In the genomic region with DNA sequence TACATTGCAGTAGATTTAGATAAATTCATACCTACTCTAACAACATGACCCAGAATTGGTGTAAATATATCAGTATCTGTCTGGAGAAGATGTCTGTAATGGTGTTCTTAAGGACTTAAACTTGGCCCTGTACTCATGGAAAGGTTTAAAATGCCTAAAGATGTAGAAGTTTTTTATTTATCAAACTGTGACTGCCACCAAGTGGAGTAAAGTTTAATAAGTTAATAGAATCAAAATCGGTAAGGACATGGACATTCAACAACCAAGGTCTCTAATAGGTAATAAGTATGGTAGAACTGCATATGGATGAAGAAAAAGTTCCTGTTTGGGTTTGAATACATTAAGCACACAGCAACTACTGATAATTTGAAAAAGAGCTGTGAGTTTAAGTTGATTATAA, we compare ENCODE assay signal across 12 cellular contexts.
DNase-seq lines count a peak whose midpoint lies in the region; ATAC-seq, FAIRE-seq and TF ChIP-seq lines count a peak whose summit lies in the region.
"Had no signal": no experiment of that assay in that cellular context is flagged by ENCODE, and none has a peak within 500 bp of the region (broad histone marks: within the 10 kb centered on the region; RNA-seq: fewer than 3 reads in every experiment).

No MANE protein-coding gene starts in this region.

- no peak overlapping the region for H4K8ac ChIP-seq in mesenchymal stem cell (ENCODE audit: low read length)

- no peak overlapping the region for H2BK5ac ChIP-seq in mesenchymal stem cell (ENCODE audit: low read depth, low read length, poor library complexity, severe bottlenecking)

- no CpG with 5 or more reads among the region's 1 CpG for WGBS in mesenchymal stem cell
- 24 to 40% methylated on average over 1 of the region's 1 CpG for WGBS in body of pancreas, 2 donors

- H3K79me1 ChIP-seq in mesenchymal stem cell (replicated peaks; ENCODE audit: low read length, poor library complexity, severe bottlenecking), result no peaks in the 10 kb centered on the region

- no peak overlapping the region for H2BK120ac ChIP-seq in mesenchymal stem cell (ENCODE audit: low read depth, low read length)

- H4K91ac ChIP-seq in mesenchymal stem cell (ENCODE audit: low read length), result no peak overlapping the region

- H3K36me3 ChIP-seq in astrocyte (ENCODE audit: insufficient read depth, low read length) (no peaks in the 10 kb centered on the region), mesenchymal stem cell (ENCODE audit: control insufficient read depth in 1 of 2, insufficient read depth in 2 of 2, low read depth in 1 of 2, low read length in 2 of 2) (no peaks in the 10 kb centered on the region), body of pancreas (replicated peaks in 1 of 2; ENCODE audit: insufficient read depth in 1 of 2, low read depth in 2 of 2) (no peaks in the 10 kb centered on the region)
- H3K36me3 ChIP-seq: sigmoid colon had no signal

- DNase-seq in DMS53 treated with DMSO at 0.1 percent for 48 hours (lab: John Stamatoyannopoulos, UW; ENCODE audit: unreplicated experiment) (peak; percentile 5), NCI-H1694 (lab: John Stamatoyannopoulos, UW) (peak; percentile 20), astrocyte (ENCODE audit: low read depth) (peak; percentile 29), mesenchymal stem cell (peak; percentile 42), body of pancreas (no peak), islet precursor cell (no peak), UCSD-AML1 (lab: John Stamatoyannopoulos, UW; ENCODE audit: unreplicated experiment) (no peak)
- DNase-seq: activated CD4-positive, alpha-beta T cell treated with anti-CD3 and anti-CD28 coated beads, Interleukin-2, amount 10 ng/mL, durations not matched to agents 24 days and 14 days; left ventricle myocardium superior; sigmoid colon had no signal

- no peak overlapping the region for H3K4me3 ChIP-seq in astrocyte (ENCODE audit: insufficient read depth, low read depth, low read length)
- H3K4me3 ChIP-seq in mesenchymal stem cell (ENCODE audit: insufficient read depth in 1 of 2, low read depth in 1 of 2, low read length in 2 of 2), result no peak overlapping the region
- no peak overlapping the region for H3K4me3 ChIP-seq in body of pancreas
- H3K4me3 ChIP-seq: sigmoid colon had no signal

- TF ChIP-seq CTCF in astrocyte (IDR thresholded peaks at IDR 0.05; ENCODE audit: insufficient read depth, low read depth, low read length) (no peak), body of pancreas (IDR thresholded peaks at IDR 0.05) (peak in 1 of 7 experiments; percentile 13)

- no peak overlapping the region for H3K4ac ChIP-seq in mesenchymal stem cell (ENCODE audit: low read depth in 1 of 2, low read length in 2 of 2)

- no peaks in the 10 kb centered on the region for H3K4me1 Mint-ChIP-seq in astrocyte (ENCODE audit: low read depth, unreplicated experiment)
- H3K4me1 Mint-ChIP-seq: activated CD4-positive, alpha-beta T cell treated with anti-CD3 and anti-CD28 coated beads, Interleukin-2, amount 10 ng/mL, durations not matched to agents 24 days and 14 days had no signal

- H3K27ac Mint-ChIP-seq in astrocyte (ENCODE audit: unreplicated experiment), result no peak overlapping the region
- H3K27ac Mint-ChIP-seq: activated CD4-positive, alpha-beta T cell treated with anti-CD3 and anti-CD28 coated beads, Interleukin-2, amount 10 ng/mL, durations not matched to agents 24 days and 14 days; activated naive CD8-positive, alpha-beta T cell had no signal

- no peak overlapping the region for H2BK15ac ChIP-seq in mesenchymal stem cell (ENCODE audit: low read depth, poor library complexity, severe bottlenecking)

- H3K36me3 Mint-ChIP-seq in astrocyte (ENCODE audit: low read depth, unreplicated experiment), result no peaks in the 10 kb centered on the region
- H3K36me3 Mint-ChIP-seq: activated naive CD8-positive, alpha-beta T cell had no signal

- FAIRE-seq in astrocyte (lab: Jason Lieb, UNC), result no peak

- H3K27me3 ChIP-seq in astrocyte (ENCODE audit: insufficient read depth, low read length) (no peaks in the 10 kb centered on the region), mesenchymal stem cell (ENCODE audit: control insufficient read depth in 1 of 2, insufficient read depth in 1 of 2, low read length in 2 of 2) (no peaks in the 10 kb centered on the region), body of pancreas (no peaks in the 10 kb centered on the region)
- H3K27me3 ChIP-seq: sigmoid colon had no signal

- H3K27me3 Mint-ChIP-seq in astrocyte (ENCODE audit: low read depth, unreplicated experiment), result no peaks in the 10 kb centered on the region
- H3K27me3 Mint-ChIP-seq: activated CD4-positive, alpha-beta T cell treated with anti-CD3 and anti-CD28 coated beads, Interleukin-2, amount 10 ng/mL, durations not matched to agents 24 days and 14 days; activated naive CD8-positive, alpha-beta T cell had no signal

- H3K9ac ChIP-seq in astrocyte (ENCODE audit: low read length) (no peak overlapping the region), mesenchymal stem cell (ENCODE audit: low read length) (no peak overlapping the region)

- H3K4me2 ChIP-seq in astrocyte (ENCODE audit: low read length), result no peak overlapping the region
- no peak overlapping the region for H3K4me2 ChIP-seq in mesenchymal stem cell (ENCODE audit: low read length, poor library complexity, severe bottlenecking)

- no peaks in the 10 kb centered on the region for H3K9me3 ChIP-seq in astrocyte (ENCODE audit: insufficient read depth, low read depth, low read length)
- H3K9me3 ChIP-seq in mesenchymal stem cell (ENCODE audit: control insufficient read depth, low read length), result no peaks in the 10 kb centered on the region
- H3K9me3 ChIP-seq in body of pancreas, result no peaks in the 10 kb centered on the region
- H3K9me3 ChIP-seq: sigmoid colon had no signal

- H3K9me3 Mint-ChIP-seq in astrocyte (ENCODE audit: unreplicated experiment), result no peaks in the 10 kb centered on the region
- H3K9me3 Mint-ChIP-seq: activated CD4-positive, alpha-beta T cell treated with anti-CD3 and anti-CD28 coated beads, Interleukin-2, amount 10 ng/mL, durations not matched to agents 24 days and 14 days had no signal

- H2AFZ ChIP-seq in astrocyte (ENCODE audit: low read depth, low read length), result no peak overlapping the region
- no peak overlapping the region for H2AFZ ChIP-seq in mesenchymal stem cell (ENCODE audit: low read depth, low read length)

- intact Hi-C loops in body of pancreas (cut with DNase I), result no loop called here

- no peaks in the 10 kb centered on the region for H4K20me1 ChIP-seq in astrocyte (ENCODE audit: insufficient read depth, low read length)

- TF ChIP-seq POLR2A in body of pancreas (IDR thresholded peaks at IDR 0.05), result no peak

- no peak overlapping the region for H3K23ac ChIP-seq in mesenchymal stem cell (ENCODE audit: low read length in 2 of 2)

- no peak overlapping the region for H3K4me3 Mint-ChIP-seq in astrocyte (ENCODE audit: unreplicated experiment)
- H3K4me3 Mint-ChIP-seq: activated CD4-positive, alpha-beta T cell treated with anti-CD3 and anti-CD28 coated beads, Interleukin-2, amount 10 ng/mL, durations not matched to agents 24 days and 14 days; activated naive CD8-positive, alpha-beta T cell had no signal

- H2BK12ac ChIP-seq in mesenchymal stem cell (ENCODE audit: low read length in 2 of 2), result no peak overlapping the region

- H3K27ac ChIP-seq in astrocyte (ENCODE audit: low read depth, low read length), result no peak overlapping the region
- H3K27ac ChIP-seq in mesenchymal stem cell (ENCODE audit: low read length, poor library complexity, severe bottlenecking), result no peak overlapping the region
- H3K27ac ChIP-seq in body of pancreas, result no peak overlapping the region
- H3K27ac ChIP-seq: sigmoid colon had no signal

- H3K14ac ChIP-seq in mesenchymal stem cell (ENCODE audit: low read length in 2 of 2), result no peak overlapping the region

- ATAC-seq in HG03025 (IDR thresholded peaks at IDR 0.05; ENCODE audit: low FRiP score, unreplicated experiment) (no peak), body of pancreas (no peak)
- ATAC-seq: left ventricle myocardium superior had no signal

- no peak overlapping the region for H2AK5ac ChIP-seq in mesenchymal stem cell (ENCODE audit: low read length, severe bottlenecking)

- H3K4me1 ChIP-seq in astrocyte (ENCODE audit: insufficient read depth, low read length) (no peaks in the 10 kb centered on the region), mesenchymal stem cell (ENCODE audit: control insufficient read depth, insufficient read depth, low read depth, low read length) (no peaks in the 10 kb centered on the region), body of pancreas (no peaks in the 10 kb centered on the region)
- H3K4me1 ChIP-seq: sigmoid colon had no signal

- H3K79me2 ChIP-seq in astrocyte (ENCODE audit: insufficient read depth, low read length), result no peaks in the 10 kb centered on the region

- H3K18ac ChIP-seq in mesenchymal stem cell (ENCODE audit: low read depth in 1 of 2, low read length in 2 of 2), result no peak overlapping the region

Comparison
In these comparisons a context has a peak if more than half of its experiments do, and no peak if none do; other contexts are left out.
1. DNase-seq: peak in DMS53 treated with DMSO at 0.1 percent for 48 hours (single experiment), NCI-H1694 (single experiment), astrocyte (single experiment) and mesenchymal stem cell (single experiment); none in body of pancreas (0 of 4), islet precursor cell (single experiment) and UCSD-AML1 (single experiment).